In the genomic region with DNA sequence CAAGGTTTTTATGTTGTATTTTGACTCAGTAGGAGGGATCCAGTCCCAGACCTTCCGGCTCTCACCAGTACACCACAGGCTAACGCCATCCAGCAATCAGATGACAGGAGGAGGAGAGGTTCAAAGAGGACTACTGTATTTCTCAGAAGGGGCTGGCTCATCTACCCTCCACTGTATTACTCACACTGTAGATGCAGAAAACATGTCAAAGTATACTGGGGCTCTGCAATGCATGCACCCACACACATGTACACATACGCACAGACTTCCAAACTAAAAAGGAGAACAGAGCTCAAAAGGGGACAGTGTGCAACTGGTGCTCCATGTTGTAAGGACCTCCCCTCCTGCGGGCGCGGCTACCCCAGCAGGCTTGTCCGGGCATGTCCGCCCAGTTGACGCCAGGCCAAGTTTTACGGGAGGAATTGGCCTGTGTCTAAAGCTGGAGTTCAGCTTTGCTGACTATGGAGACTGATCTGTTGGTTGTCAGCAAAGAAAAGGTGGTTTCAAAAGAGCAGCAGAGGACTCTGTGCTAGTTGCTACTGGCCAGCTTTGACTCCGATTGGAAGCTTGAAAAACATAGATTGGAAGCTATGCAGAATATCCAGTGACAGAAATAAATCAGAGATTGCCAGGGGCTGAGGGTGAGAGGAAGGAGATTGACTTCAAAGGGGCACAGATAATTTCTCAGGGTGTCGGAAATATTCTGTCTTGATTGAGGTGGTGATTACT, we compare ENCODE assay signal across 8 cellular contexts.
A peak's percentile ranks its signal among the peaks of the same experiment; 100 is the strongest.
DNase-seq lines count a peak whose midpoint lies in the region; TF ChIP-seq lines count a peak whose summit lies in the region.

No MANE protein-coding gene starts in this region.

- H3K4me3 ChIP-seq in BE2C (ENCODE audit: low read depth, low read length) = 0 out of 2 replicates have a peak overlapping the region, but pooled peaks have one; percentile 22
- H3K4me3 ChIP-seq in SJSA1 = no peak overlapping the region
- no peak overlapping the region for H3K4me3 ChIP-seq in endodermal cell (ENCODE audit: low read length)
- H3K4me3 ChIP-seq in transverse colon = no peak overlapping the region

- H3K9ac ChIP-seq in endodermal cell (ENCODE audit: extremely low read depth, low read length, poor library complexity, severe bottlenecking) = no peak overlapping the region

- H3K9me3 ChIP-seq in BE2C (no peaks in the 10 kb centered on the region), SJSA1 (replicated peaks) (no peaks in the 10 kb centered on the region), endodermal cell (ENCODE audit: control insufficient read depth, low read length) (peaks cover 21% of the 10 kb centered on the region), transverse colon (peaks cover 0 to 2% of the 10 kb centered on the region in 2 donors)

- H3K36me3 Mint-ChIP-seq in endodermal cell (ENCODE audit: low read depth) = no peaks in the 10 kb centered on the region

- H3K27ac ChIP-seq in SJSA1 (peak overlapping the region; percentile 31; the same call in 1 of the 2 replicates), endodermal cell (ENCODE audit: low read depth, low read length) (peak overlapping the region; percentile 61), transverse colon (peak overlapping the region; percentile 52 to 76 (median 64))

- peaks cover 6% of the 10 kb centered on the region for H3K9me3 Mint-ChIP-seq in endodermal cell

- no peak overlapping the region for H3K27ac Mint-ChIP-seq in endodermal cell

- H3K4me1 ChIP-seq in BE2C (peaks cover 14% of the 10 kb centered on the region), SJSA1 (replicated peaks) (peaks cover 18% of the 10 kb centered on the region), endodermal cell (ENCODE audit: control insufficient read depth, insufficient read depth, low read length) (no peaks in the 10 kb centered on the region), transverse colon (peaks cover 20 to 43% (median 21%) of the 10 kb centered on the region in 4 donors)

- in situ Hi-C loops in transverse colon (cut with MboI; ENCODE audit: low pct_ligation_motif_present in 1 of 4, low pct_unique_long_range_greater_than_20kb in 1 of 4, low sequenced_read_pairs in 3 of 4) (loop anchor here (10.0 to 25.0 kb wide), 4 partner anchors 383 to 555 kb away; a partner anchor contains a TSS), GM13976 (cut with MboI; ENCODE audit: low sequenced_read_pairs, unreplicated experiment) (loop anchor here (10.0 kb wide), 1 partner anchor 555 kb away; no protein-coding TSS in a partner anchor)

- 93 to 94% methylated on average over 7 to 12 of the region's 12 CpGs for WGBS in endodermal cell (ENCODE audit: insufficient coverage in 1 of 2, insufficient read length in 1 of 2), 2 experiments
- 18 to 44% methylated on average over 7 to 12 of the region's 12 CpGs for WGBS in transverse colon (ENCODE audit: low coverage in 1 of 2), 2 donors

- DNase-seq in BE2C (peak; percentile 82), HT1080 (ENCODE audit: low read depth) (peak; percentile 25), SJSA1 (ENCODE audit: low read depth in 1 of 2, low spot score in 2 of 2) (peak; percentile 62 to 68), endodermal cell (peak; percentile 55), mesenteric fat pad (ENCODE audit: low spot score) (peak; percentile 92), transverse colon (peak; percentile 84), GM13976 (ENCODE audit: low spot score) (no peak), retina (no peak)

- no peak for TF ChIP-seq EP300 in transverse colon (IDR thresholded peaks at IDR 0.05; ENCODE audit: low read depth)

- no peak for TF ChIP-seq POLR2A in transverse colon (IDR thresholded peaks at IDR 0.05)

- no peak overlapping the region for H3K4me3 Mint-ChIP-seq in endodermal cell

- peaks cover 5% of the 10 kb centered on the region for H3K4me1 Mint-ChIP-seq in endodermal cell

- H3K36me3 ChIP-seq in BE2C (no peaks in the 10 kb centered on the region), SJSA1 (no peaks in the 10 kb centered on the region), endodermal cell (ENCODE audit: control insufficient read depth, insufficient read depth, low read length) (no peaks in the 10 kb centered on the region), transverse colon (no peaks in the 10 kb centered on the region)

- intact Hi-C loops in transverse colon (cut with DNase I; ENCODE audit: low total_unique reads) = no loop called here

- H3K27me3 ChIP-seq in BE2C (no peaks in the 10 kb centered on the region), SJSA1 (replicated peaks) (no peaks in the 10 kb centered on the region), endodermal cell (ENCODE audit: control insufficient read depth, insufficient read depth, low read length, poor library complexity, severe bottlenecking) (no peaks in the 10 kb centered on the region), transverse colon (no peaks in the 10 kb centered on the region)

- TF ChIP-seq CTCF in BE2C (IDR thresholded peaks at IDR 0.05; ENCODE audit: low read depth, low read length) (no peak), endodermal cell (conservative IDR thresholded peaks at IDR 0.05) (no peak), transverse colon (IDR thresholded peaks at IDR 0.05) (no peak), GM13976 (IDR thresholded peaks at IDR 0.05; ENCODE audit: borderline replicate concordance, control extremely low read depth, extremely low read depth, insufficient read depth, missing control alignments) (no peak)

- peaks cover 1% of the 10 kb centered on the region for H3K27me3 Mint-ChIP-seq in endodermal cell (ENCODE audit: insufficient read depth)

Comparison
In these comparisons a context has a peak if more than half of its experiments do, and no peak if none do; other contexts are left out.
1. DNase-seq: peak in BE2C (single experiment), HT1080 (single experiment), SJSA1 (2 of 2), endodermal cell (single experiment), mesenteric fat pad (single experiment) and transverse colon (single experiment); none in GM13976 (single experiment) and retina (single experiment).
2. Peak in every context shown above with its lines, with median percentiles within 50 percentile points of each other: H3K27ac ChIP-seq.